In the genomic region with DNA sequence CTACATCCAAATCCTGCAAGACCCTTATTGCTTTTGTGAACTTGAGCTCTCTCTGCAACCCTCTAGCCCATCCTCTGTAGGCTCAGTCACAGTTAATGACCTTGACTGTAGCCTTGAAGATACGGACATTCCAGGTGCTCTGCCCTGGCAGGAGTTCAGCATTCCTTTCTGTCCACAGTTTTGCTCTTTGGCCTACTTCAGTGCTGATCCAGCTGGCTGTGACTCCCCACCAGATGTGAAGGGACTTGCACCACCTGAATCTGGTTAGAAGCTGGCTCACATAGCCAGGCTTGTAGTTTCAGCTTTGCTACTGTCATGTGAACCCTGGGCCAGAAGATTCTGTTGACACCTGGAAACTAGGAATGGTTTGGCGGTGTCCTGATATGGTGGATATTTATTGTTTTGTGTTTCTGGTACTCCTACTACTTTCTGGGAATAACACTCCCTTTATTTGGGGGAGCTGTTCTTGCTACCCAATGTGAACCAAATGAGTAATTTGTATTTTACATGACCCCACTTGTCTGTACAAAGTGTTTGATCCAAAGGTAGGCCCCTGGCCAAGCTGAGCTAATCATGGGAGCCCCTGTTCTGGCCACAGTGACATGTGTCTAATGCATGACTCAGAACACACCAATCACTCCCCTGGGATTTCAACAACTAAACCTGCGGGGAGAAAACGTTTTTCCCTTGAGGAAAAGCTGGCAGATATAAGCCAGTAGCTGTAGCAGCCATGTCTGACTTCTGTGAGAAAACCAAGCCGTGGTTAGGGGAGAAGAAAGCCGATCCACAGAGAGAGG, we compare ENCODE assay signal across 13 cellular contexts.
A peak's percentile ranks its signal among the peaks of the same experiment; 100 is the strongest.
DNase-seq lines count a peak whose midpoint lies in the region; ATAC-seq and TF ChIP-seq lines count a peak whose summit lies in the region.
"Had no signal": no experiment of that assay in that cellular context is flagged by ENCODE, and none has a peak within 500 bp of the region (broad histone marks: within the 10 kb centered on the region; RNA-seq: fewer than 3 reads in every experiment).

No MANE protein-coding gene starts in this region.

- H3K36me3 Mint-ChIP-seq in activated T-cell treated with anti-CD3 and anti-CD28 coated beads, Interleukin-2, amount 50 U/mL, for 4 hours (ENCODE audit: insufficient read depth) = no peaks in the 10 kb centered on the region
- H3K36me3 Mint-ChIP-seq: activated CD4-positive, alpha-beta memory T cell treated with anti-CD3 and anti-CD28 coated beads for 36 hours; activated naive CD8-positive, alpha-beta T cell treated with anti-CD3 and anti-CD28 coated beads, Interleukin-2, amount 10 ng/mL, durations not matched to agents 7 days and 5 days had no signal

- H3K27ac ChIP-seq in foreskin keratinocyte (peak overlapping the region; percentile 43), testis (no peak overlapping the region)
- H3K27ac ChIP-seq: lower lobe of right lung, parathyroid adenoma had no signal

- no peak overlapping the region for H3K4me3 Mint-ChIP-seq in activated T-cell treated with anti-CD3 and anti-CD28 coated beads, Interleukin-2, amount 50 U/mL, for 4 hours
- H3K4me3 Mint-ChIP-seq: activated CD4-positive, alpha-beta memory T cell treated with anti-CD3 and anti-CD28 coated beads for 36 hours; activated naive CD8-positive, alpha-beta T cell treated with anti-CD3 and anti-CD28 coated beads, Interleukin-2, amount 10 ng/mL, durations not matched to agents 7 days and 5 days had no signal

- no peak overlapping the region for H3K4me3 ChIP-seq in testis
- H3K4me3 ChIP-seq: lower lobe of right lung had no signal

- H3K36me3 ChIP-seq in testis (ENCODE audit: low read depth, missing control alignments) = no peaks in the 10 kb centered on the region
- H3K36me3 ChIP-seq: lower lobe of right lung had no signal

- H3K4me1 Mint-ChIP-seq in activated T-cell treated with anti-CD3 and anti-CD28 coated beads, Interleukin-2, amount 50 U/mL, for 4 hours (ENCODE audit: low read depth) = no peaks in the 10 kb centered on the region
- H3K4me1 Mint-ChIP-seq: activated naive CD8-positive, alpha-beta T cell treated with anti-CD3 and anti-CD28 coated beads, Interleukin-2, amount 10 ng/mL, durations not matched to agents 7 days and 5 days had no signal

- H3K27me3 ChIP-seq in foreskin keratinocyte (no peaks in the 10 kb centered on the region), testis (no peaks in the 10 kb centered on the region)

- peaks cover 28% of the 10 kb centered on the region for H3K27me3 Mint-ChIP-seq in activated T-cell treated with anti-CD3 and anti-CD28 coated beads, Interleukin-2, amount 50 U/mL, for 4 hours (ENCODE audit: low read depth)

- ATAC-seq in foreskin keratinocyte = peak; percentile 92
- ATAC-seq in activated T-cell treated with anti-CD3 and anti-CD28 coated beads, Interleukin-2, amount 50 U/mL, for 4 hours = no peak

- 46 to 60% methylated on average over 6 of the region's 6 CpGs for WGBS in testis, 2 donors

- H3K9me3 ChIP-seq in testis = no peaks in the 10 kb centered on the region
- H3K9me3 ChIP-seq: lower lobe of right lung had no signal

- TF ChIP-seq CTCF in foreskin keratinocyte (conservative IDR thresholded peaks at IDR 0.05) = no peak
- no peak for TF ChIP-seq CTCF in testis (IDR thresholded peaks at IDR 0.05)

- peak; percentile 2 for DNase-seq in NCI-H2029 (lab: John Stamatoyannopoulos, UW)
- no peak for DNase-seq in NCI-H2029 treated with DMSO at 0.1 percent for 48 hours (lab: John Stamatoyannopoulos, UW)
- DNase-seq in T1000 (lab: John Stamatoyannopoulos, UW) = peak; percentile 67
- DNase-seq in foreskin keratinocyte = peak; percentile 98
- DNase-seq in testis = peak; percentile 53
- no peak for DNase-seq in SHP77 (lab: John Stamatoyannopoulos, UW)
- DNase-seq in NOMO-1 (lab: John Stamatoyannopoulos, UW; ENCODE audit: unreplicated experiment in 2 of 2) = no peak
- DNase-seq in activated T-cell treated with anti-CD3 and anti-CD28 coated beads, Interleukin-2, amount 50 U/mL, for 4 hours = no peak
- DNase-seq: activated CD4-positive, alpha-beta memory T cell treated with anti-CD3 and anti-CD28 coated beads for 36 hours; activated naive CD8-positive, alpha-beta T cell treated with anti-CD3 and anti-CD28 coated beads, Interleukin-2, amount 10 ng/mL, durations not matched to agents 7 days and 5 days; KBM-7; lower lobe of right lung had no signal

- no peak for TF ChIP-seq POLR2A in testis (IDR thresholded peaks at IDR 0.05)

- H3K4me1 ChIP-seq in foreskin keratinocyte (no peaks in the 10 kb centered on the region), testis (peaks cover 6% of the 10 kb centered on the region)
- H3K4me1 ChIP-seq: lower lobe of right lung, parathyroid adenoma had no signal

- intact Hi-C loops in testis (cut with DNase I; ENCODE audit: low total_unique reads) = no loop called here

- no peaks in the 10 kb centered on the region for H3K9me3 Mint-ChIP-seq in activated T-cell treated with anti-CD3 and anti-CD28 coated beads, Interleukin-2, amount 50 U/mL, for 4 hours
- H3K9me3 Mint-ChIP-seq: activated CD4-positive, alpha-beta memory T cell treated with anti-CD3 and anti-CD28 coated beads for 36 hours; activated naive CD8-positive, alpha-beta T cell treated with anti-CD3 and anti-CD28 coated beads, Interleukin-2, amount 10 ng/mL, durations not matched to agents 7 days and 5 days had no signal

Comparison
In these comparisons a context has a peak if more than half of its experiments do, and no peak if none do; other contexts are left out.
1. DNase-seq: peak in NCI-H2029 (single experiment), T1000 (single experiment), foreskin keratinocyte (2 of 2) and testis (single experiment); none in NCI-H2029 treated with DMSO at 0.1 percent for 48 hours (single experiment), SHP77 (0 of 2), NOMO-1 (0 of 2) and activated T-cell treated with anti-CD3 and anti-CD28 coated beads, Interleukin-2, amount 50 U/mL, for 4 hours (single experiment).